Comparison of ENCODE assay signal across 8 cellular contexts in the genomic region with DNA sequence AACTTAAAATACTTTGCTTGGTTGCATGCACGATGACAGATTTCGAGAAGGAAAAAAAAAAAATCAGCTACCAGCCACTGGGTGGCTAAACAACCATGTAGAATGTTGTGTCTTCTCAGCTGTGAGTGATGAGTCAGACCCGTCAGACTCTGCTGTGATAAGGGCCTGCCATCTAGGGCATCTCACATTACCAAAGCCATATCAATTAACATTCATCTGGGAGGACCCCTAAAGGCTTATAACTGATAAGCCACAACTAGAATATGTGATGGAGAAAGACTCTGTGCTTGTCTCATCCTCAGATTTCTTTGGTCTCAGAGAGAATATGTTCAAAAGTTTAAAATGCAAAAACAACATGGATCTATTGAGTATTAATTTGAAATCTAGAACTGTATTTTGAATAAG.
A peak's percentile ranks its signal among the peaks of the same experiment; 100 is the strongest.
DNase-seq lines count a peak whose midpoint lies in the region; ATAC-seq and TF ChIP-seq lines count a peak whose summit lies in the region.
"Had no signal": no experiment of that assay in that cellular context is flagged by ENCODE, and none has a peak within 500 bp of the region (broad histone marks: within the 10 kb centered on the region; RNA-seq: fewer than 3 reads in every experiment).

No MANE protein-coding gene starts in this region.

- no peaks in the 10 kb centered on the region for H3K79me2 ChIP-seq in GM23248 (ENCODE audit: insufficient read depth)

- no peak overlapping the region; the same call in 1 of the 2 replicates for H2AFZ ChIP-seq in GM23248

- peak; percentile 46 for DNase-seq in GM23248
- peak; percentile 49 for DNase-seq in NCI-H2107 (lab: John Stamatoyannopoulos, UW)
- DNase-seq in astrocyte of the hippocampus (ENCODE audit: low read depth, low spot score) = peak; percentile 35
- no peak for DNase-seq in omental fat pad (ENCODE audit: low spot score)
- no peak for DNase-seq in middle frontal gyrus (ENCODE audit: extremely low spot score, low spot score)
- DNase-seq in spleen = no peak

- H3K27me3 ChIP-seq in GM23248 (replicated peaks; ENCODE audit: insufficient read depth) (no peaks in the 10 kb centered on the region), spleen (replicated peaks in 1 of 7) (no peaks in the 10 kb centered on the region)

- H3K27ac ChIP-seq in GM23248 (no peak overlapping the region), spleen (no peak overlapping the region)
- H3K27ac ChIP-seq: thoracic aorta had no signal

- no peaks in the 10 kb centered on the region for H4K20me1 ChIP-seq in GM23248 (ENCODE audit: insufficient read depth)

- ATAC-seq in omental fat pad (ENCODE audit: low FRiP score) = peak; percentile 57
- no peak for ATAC-seq in HG02763 (IDR thresholded peaks at IDR 0.05; ENCODE audit: unreplicated experiment)

- H3K9me3 ChIP-seq in GM23248 (ENCODE audit: low read depth) (no peaks in the 10 kb centered on the region), spleen (peaks cover 0 to 3% (median 0%) of the 10 kb centered on the region in 8 donors)
- H3K9me3 ChIP-seq: thoracic aorta had no signal

- intact Hi-C loops in spleen (cut with DNase I; ENCODE audit: low total_unique reads) = no loop called here

- 14 to 21% methylated on average over 3 of the region's 3 CpGs for WGBS in GM23248 (ENCODE audit: low coverage in 1 of 2, low lambda C conversion rate in 2 of 2, missing lambda C conversion rate in 2 of 2), 2 experiments
- WGBS in spleen, 5 donors = 46 to 62% (median 59%) methylated on average over 3 of the region's 3 CpGs

- H3F3A ChIP-seq in GM23248 (ENCODE audit: insufficient read depth) = no peaks in the 10 kb centered on the region

- TF ChIP-seq CTCF in omental fat pad (IDR thresholded peaks at IDR 0.05) = no peak
- TF ChIP-seq CTCF in spleen (IDR thresholded peaks at IDR 0.05 in 8 of 11, conservative IDR thresholded peaks at IDR 0.05 in 3 of 11) = no peak

- H3K4me3 ChIP-seq in GM23248 = no peak overlapping the region
- H3K4me3 ChIP-seq in spleen = no peak overlapping the region
- H3K4me3 ChIP-seq: thoracic aorta had no signal

- H3K9ac ChIP-seq in GM23248 = no peak overlapping the region

- H3K36me3 ChIP-seq in GM23248 (ENCODE audit: low read depth) = no peaks in the 10 kb centered on the region
- no peaks in the 10 kb centered on the region for H3K36me3 ChIP-seq in spleen
- H3K36me3 ChIP-seq: thoracic aorta had no signal

- H3K4me2 ChIP-seq in GM23248 (ENCODE audit: unreplicated experiment) = no peak overlapping the region

- H3K9me2 ChIP-seq in GM23248 (ENCODE audit: insufficient read depth) = no peaks in the 10 kb centered on the region

- no peak for TF ChIP-seq POLR2A in spleen (IDR thresholded peaks at IDR 0.05)

- in situ Hi-C loops in GM23248 (cut with MboI) = no loop called here

- H3K4me1 ChIP-seq in GM23248 (ENCODE audit: insufficient read depth) = no peaks in the 10 kb centered on the region; the same call in 1 of the 2 replicates
- H3K4me1 ChIP-seq in spleen = no peaks in the 10 kb centered on the region

Comparison
In these comparisons a context has a peak if more than half of its experiments do, and no peak if none do; other contexts are left out.
1. DNase-seq: peak in GM23248 (single experiment), NCI-H2107 (single experiment) and astrocyte of the hippocampus (single experiment); none in omental fat pad (single experiment), middle frontal gyrus (single experiment) and spleen (single experiment).